In the genomic region with DNA sequence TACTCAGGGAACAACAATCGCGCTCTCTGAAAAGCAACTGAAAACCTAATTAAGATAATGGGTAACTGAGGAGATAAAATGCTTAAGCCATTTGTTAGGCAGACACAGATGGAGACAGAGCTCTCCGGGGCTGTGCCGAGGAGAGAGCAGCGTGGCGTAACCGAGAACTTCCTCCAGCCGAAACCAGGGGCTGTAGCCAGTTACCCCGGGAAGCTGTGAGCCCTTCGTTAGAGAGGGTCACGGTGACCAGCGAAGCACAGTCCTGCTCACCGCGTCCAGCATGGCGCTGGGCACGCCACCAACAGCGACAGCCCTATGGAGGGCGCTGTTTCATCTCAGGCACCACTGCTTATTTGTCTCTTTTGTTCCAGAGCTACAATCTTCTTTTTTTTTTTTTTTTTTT, we compare ENCODE assay signal across 10 cellular contexts. TPM values are rescaled to one million over a fixed set of nuclear protein-coding genes. Genes with fewer than 3 reads are reported as not detected.
DNase-seq lines count a peak whose midpoint lies in the region; ATAC-seq and TF ChIP-seq lines count a peak whose summit lies in the region.
"Had no signal": no experiment of that assay in that cellular context is flagged by ENCODE, and none has a peak within 500 bp of the region (broad histone marks: within the 10 kb centered on the region; RNA-seq: fewer than 3 reads in every experiment).

No MANE protein-coding gene starts in this region.

- H4K20me1 ChIP-seq in BLaER1 = no peaks in the 10 kb centered on the region

- no peaks in the 10 kb centered on the region for H3K36me3 ChIP-seq in BLaER1
- H3K36me3 ChIP-seq in endocrine pancreas (ENCODE audit: control insufficient read depth, insufficient read depth, low read length) = no peaks in the 10 kb centered on the region

- H3K27me3 ChIP-seq in BLaER1 (no peaks in the 10 kb centered on the region), endocrine pancreas (ENCODE audit: control insufficient read depth, insufficient read depth, low read length) (no peaks in the 10 kb centered on the region)

- H3K27me3 Mint-ChIP-seq in mesothelial cell of epicardium (ENCODE audit: low read depth) = peaks cover 11% of the 10 kb centered on the region

- peak overlapping the region; percentile 77 for H3K27ac ChIP-seq in BLaER1

- POLR2A ChIA-PET in GM10248 (lab: Yijun Ruan, JAX) = no interaction called here

- H3K9ac ChIP-seq in BLaER1 (peak overlapping the region; percentile 64), endocrine pancreas (ENCODE audit: control insufficient read depth, insufficient read depth, low read length) (no peak overlapping the region)

- TF ChIP-seq POLR2A in NB4 (IDR thresholded peaks at IDR 0.05; ENCODE audit: extremely low read depth, insufficient read length) = no peak

- no peak overlapping the region for H3K27ac Mint-ChIP-seq in mesothelial cell of epicardium
- H3K27ac Mint-ChIP-seq: activated naive CD4-positive, alpha-beta T cell treated with anti-CD3 and anti-CD28 coated beads, Interleukin-2, amount 50 U/mL, for 24 hours had no signal

- no peak for ATAC-seq in HG03108 (IDR thresholded peaks at IDR 0.05; ENCODE audit: unreplicated experiment)

- H3K9me3 Mint-ChIP-seq in mesothelial cell of epicardium = no peaks in the 10 kb centered on the region
- H3K9me3 Mint-ChIP-seq: activated naive CD4-positive, alpha-beta T cell treated with anti-CD3 and anti-CD28 coated beads, Interleukin-2, amount 50 U/mL, for 24 hours had no signal

- CTCF ChIA-PET in GM10248 (lab: Yijun Ruan, JAX) = no interaction called here

- peak overlapping the region; percentile 60 for H3K4me3 ChIP-seq in BLaER1
- peak overlapping the region; percentile 48 for H3K4me3 ChIP-seq in NB4 (ENCODE audit: low read depth, low read length)
- peak overlapping the region; percentile 40 for H3K4me3 ChIP-seq in endocrine pancreas (ENCODE audit: control insufficient read depth, insufficient read depth, low read length)

- DNase-seq in NB4 (ENCODE audit: low read depth) (peak; percentile 87), mesothelial cell of epicardium (ENCODE audit: low spot score in 2 of 2, unreplicated experiment in 2 of 2) (no peak), NCI-H510A (lab: John Stamatoyannopoulos, UW) (no peak), GM10248 (ENCODE audit: extremely low spot score) (no peak)
- DNase-seq in activated CD4-positive, alpha-beta T cell treated with anti-CD3 and anti-CD28 coated beads, Interleukin-2, amount 50 U/mL, for 1 hour = no peak

- H3K4me3 Mint-ChIP-seq in mesothelial cell of epicardium = peak overlapping the region; percentile 37
- H3K4me3 Mint-ChIP-seq: activated naive CD4-positive, alpha-beta T cell treated with anti-CD3 and anti-CD28 coated beads, Interleukin-2, amount 50 U/mL, for 24 hours had no signal

- TF ChIP-seq CTCF in NB4 (IDR thresholded peaks at IDR 0.05; ENCODE audit: low read depth, low read length) = peak; percentile 73
- no peak for TF ChIP-seq CTCF in mesothelial cell of epicardium (IDR thresholded peaks at IDR 0.05; ENCODE audit: unreplicated experiment)
- no peak for TF ChIP-seq CTCF in GM10248 (IDR thresholded peaks at IDR 0.05; ENCODE audit: control extremely low read depth, extremely low read depth, low read depth, missing control alignments)

- peaks cover 43% of the 10 kb centered on the region for H3K4me1 ChIP-seq in BLaER1
- H3K4me1 ChIP-seq in endocrine pancreas (ENCODE audit: control insufficient read depth, insufficient read depth, low read length) = no peaks in the 10 kb centered on the region

- no peaks in the 10 kb centered on the region for H3K36me3 Mint-ChIP-seq in mesothelial cell of epicardium
- H3K36me3 Mint-ChIP-seq: activated naive CD4-positive, alpha-beta T cell treated with anti-CD3 and anti-CD28 coated beads, Interleukin-2, amount 50 U/mL, for 24 hours had no signal

- H3K4me2 ChIP-seq in BLaER1 = peak overlapping the region; percentile 88

- peaks cover 11% of the 10 kb centered on the region for H3K4me1 Mint-ChIP-seq in mesothelial cell of epicardium

- H3K9me3 ChIP-seq in BLaER1 (peaks cover 1% of the 10 kb centered on the region; the same call in 1 of the 2 replicates), endocrine pancreas (ENCODE audit: control insufficient read depth, low read length) (no peaks in the 10 kb centered on the region)

RNA-seq across cellular contexts. Expression of a gene that starts 16.1 kb away (rescaled TPM):
- 0.11 to 0.22 TPM (median 0.20 TPM) in 3 replicates for total RNA-seq in mesothelial cell of epicardium
- total RNA-seq: T-helper 1 cell treated with Interleukin-12 subunit alpha and Interleukin-12 subunit beta and Interleukin-4 antibody, amounts not matched to agents 30 ng/mL and 1 ng/mL, for 36 hours had no signal

RNA-seq across cellular contexts. Expression of a gene that starts 37.8 kb away (rescaled TPM):
- total RNA-seq in mesothelial cell of epicardium = 3.3 to 4.2 TPM (median 4.0 TPM) in 3 replicates
